Comparison of ENCODE assay signal across 8 cellular contexts in the genomic region with DNA sequence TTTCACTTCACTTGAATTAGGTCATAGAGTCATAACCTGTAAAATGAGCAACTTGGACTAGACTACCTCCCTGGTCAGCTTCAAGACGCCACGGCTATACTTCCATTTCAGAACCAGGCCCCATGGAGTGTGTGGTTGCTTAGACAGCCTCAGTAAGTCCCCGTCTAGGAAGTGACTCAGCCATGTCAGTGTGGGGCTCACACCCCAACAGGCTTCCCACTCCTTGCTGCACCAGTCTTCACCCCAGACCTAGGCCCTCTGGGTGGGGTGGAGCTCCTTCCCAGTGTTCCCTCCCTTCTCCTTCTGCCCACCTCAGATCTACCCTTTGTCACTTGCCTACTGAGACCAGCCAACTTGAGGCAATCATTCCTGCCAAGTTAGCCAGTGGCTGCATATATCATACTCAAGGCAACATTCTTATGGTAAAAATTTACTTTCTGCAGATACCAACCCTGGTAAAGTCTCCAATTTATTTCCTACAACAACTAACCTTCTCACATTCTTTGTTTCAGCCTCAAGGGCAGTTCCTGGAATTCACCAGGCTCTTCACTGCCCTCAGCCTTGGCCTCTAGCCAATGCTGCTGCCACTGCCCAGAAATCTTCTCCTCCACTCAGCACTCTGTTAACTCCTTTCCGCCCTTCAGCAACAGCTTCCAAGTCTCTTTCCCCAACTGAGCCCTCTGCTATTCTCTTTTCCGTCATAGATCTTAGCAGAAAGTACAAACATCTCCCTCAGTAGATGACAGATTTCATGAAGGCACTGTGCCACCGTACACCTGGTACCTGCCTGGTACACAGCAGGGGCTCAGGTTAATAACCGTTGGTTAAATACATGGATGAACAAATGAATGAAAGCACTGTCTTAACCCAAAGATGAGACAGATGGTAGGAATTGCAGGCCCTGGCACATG. TPM values are rescaled to one million over a fixed set of nuclear protein-coding genes. Genes with fewer than 3 reads are reported as not detected.
DNase-seq lines count a peak whose midpoint lies in the region; ATAC-seq and TF ChIP-seq lines count a peak whose summit lies in the region.

No MANE protein-coding gene starts in this region.

- DNase-seq in COR-L47 (lab: John Stamatoyannopoulos, UW), result peak; percentile 66
- peak; percentile 57 to 82 for DNase-seq in NCI-H2081 (lab: John Stamatoyannopoulos, UW)
- DNase-seq in chondrocyte (ENCODE audit: low spot score), result no peak
- no peak for DNase-seq in neural crest cell (ENCODE audit: low read depth, low spot score)

- H3K36me3 Mint-ChIP-seq in chondrocyte (ENCODE audit: low read depth), result peaks cover 1% of the 10 kb centered on the region
- H3K36me3 Mint-ChIP-seq in neural crest cell (ENCODE audit: low read depth), result no peaks in the 10 kb centered on the region

- peaks cover 32% of the 10 kb centered on the region for H3K4me1 Mint-ChIP-seq in chondrocyte (ENCODE audit: low read depth)
- H3K4me1 Mint-ChIP-seq in neural crest cell, result peaks cover 6% of the 10 kb centered on the region

- ATAC-seq in HG02571 (IDR thresholded peaks at IDR 0.05; ENCODE audit: unreplicated experiment) (no peak), HG02610 (IDR thresholded peaks at IDR 0.05; ENCODE audit: unreplicated experiment) (no peak), HG03159 (IDR thresholded peaks at IDR 0.05; ENCODE audit: unreplicated experiment) (no peak), HG03095 (IDR thresholded peaks at IDR 0.05; ENCODE audit: unreplicated experiment) (no peak)

- H3K9me3 Mint-ChIP-seq in chondrocyte (ENCODE audit: low read depth), result peaks cover 4% of the 10 kb centered on the region
- H3K9me3 Mint-ChIP-seq in neural crest cell, result peaks cover 4% of the 10 kb centered on the region

- H3K27ac Mint-ChIP-seq in chondrocyte (ENCODE audit: unreplicated experiment), result peak overlapping the region; percentile 39
- H3K27ac Mint-ChIP-seq in neural crest cell (ENCODE audit: unreplicated experiment), result peak overlapping the region; percentile 2

- no peak for TF ChIP-seq CTCF in chondrocyte (IDR thresholded peaks at IDR 0.05)
- no peak for TF ChIP-seq CTCF in neural crest cell (conservative IDR thresholded peaks at IDR 0.05)

- H3K27me3 Mint-ChIP-seq in chondrocyte (ENCODE audit: low read depth) (no peaks in the 10 kb centered on the region), neural crest cell (ENCODE audit: low read depth) (no peaks in the 10 kb centered on the region)

- H3K4me3 Mint-ChIP-seq in chondrocyte (ENCODE audit: unreplicated experiment) (no peak overlapping the region), neural crest cell (no peak overlapping the region)

RNA-seq across cellular contexts. Expression of gene ZNRF2, which starts 31.3 kb away (rescaled TPM):
- total RNA-seq in chondrocyte (4.8 to 5.3 TPM (median 5.1 TPM) in 3 replicates), neural crest cell (5.3 and 5.4 TPM in 2 replicates)

Comparison
In these comparisons a context has a peak if more than half of its experiments do, and no peak if none do; other contexts are left out.
1. DNase-seq: peak in COR-L47 (single experiment) and NCI-H2081 (2 of 2); none in chondrocyte (single experiment) and neural crest cell (single experiment).